Comparison of ENCODE assay signal across 15 cellular contexts in the genomic region with DNA sequence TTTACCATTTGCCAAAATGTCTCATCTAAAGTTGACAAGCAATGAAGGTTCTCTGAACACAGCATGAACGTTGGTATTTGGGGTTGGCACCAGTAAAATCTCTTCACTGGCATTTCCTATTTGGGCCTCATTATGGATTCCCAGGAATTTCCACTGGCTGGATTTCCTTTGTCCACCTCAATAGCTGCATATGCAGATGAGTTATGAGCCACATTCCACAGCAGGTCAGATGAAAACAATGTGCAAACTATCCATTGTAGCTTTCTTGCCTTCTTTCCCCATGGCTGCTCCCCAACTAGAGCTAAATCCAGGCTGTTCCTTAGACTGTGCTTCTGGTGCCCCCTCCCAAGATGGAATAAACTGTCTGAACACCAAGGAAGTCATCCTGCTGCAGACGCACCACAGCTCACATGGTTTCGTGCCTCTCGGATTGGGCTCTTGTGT.
DNase-seq lines count a peak whose midpoint lies in the region; ATAC-seq and TF ChIP-seq lines count a peak whose summit lies in the region.
"Had no signal": no experiment of that assay in that cellular context is flagged by ENCODE, and none has a peak within 500 bp of the region (broad histone marks: within the 10 kb centered on the region; RNA-seq: fewer than 3 reads in every experiment).

No MANE protein-coding gene starts in this region.

- peaks cover 24 to 47% of the 10 kb centered on the region in 2 donors for H3K27me3 Mint-ChIP-seq in natural killer cell (ENCODE audit: low read depth in 2 of 2)

- H3K79me2 ChIP-seq in osteoblast (ENCODE audit: insufficient read depth, low read length) = no peaks in the 10 kb centered on the region

- peaks cover 15% of the 10 kb centered on the region for H3K4me1 ChIP-seq in RWPE2 (ENCODE audit: insufficient read depth, poor library complexity, severe bottlenecking)
- H3K4me1 ChIP-seq in osteoblast (ENCODE audit: insufficient read depth, low read length) = peaks cover 41% of the 10 kb centered on the region
- H3K4me1 ChIP-seq in thyroid gland = no peaks in the 10 kb centered on the region
- H3K4me1 ChIP-seq: ascending aorta had no signal

- no peak overlapping the region for H3K4me3 Mint-ChIP-seq in natural killer cell
- H3K4me3 Mint-ChIP-seq: CD4-positive, alpha-beta memory T cell; nephron progenitor cell had no signal

- H3K36me3 Mint-ChIP-seq in natural killer cell = no peaks in the 10 kb centered on the region
- H3K36me3 Mint-ChIP-seq: CD4-positive, alpha-beta memory T cell had no signal

- intact Hi-C loops in thyroid gland (cut with DNase I) (no loop called here), natural killer cell (cut with micrococcal nuclease) (no loop called here)

- no peaks in the 10 kb centered on the region for H3K9me3 ChIP-seq in RWPE2 (ENCODE audit: severe bottlenecking)
- no peaks in the 10 kb centered on the region for H3K9me3 ChIP-seq in osteoblast (ENCODE audit: low read depth, low read length)
- H3K9me3 ChIP-seq in thyroid gland = no peaks in the 10 kb centered on the region
- H3K9me3 ChIP-seq: ascending aorta had no signal

- DNase-seq in EL (peak; percentile 90), RWPE2 (ENCODE audit: low spot score) (no peak), epidermal melanocyte (ENCODE audit: insufficient read length, low spot score) (peak; percentile 60), osteoblast (ENCODE audit: insufficient read length, low spot score, missing footprints) (no peak), thyroid gland (no peak), natural killer cell (no peak), NCI-H1105 (lab: John Stamatoyannopoulos, UW) (no peak)
- DNase-seq: activated T-cell treated with anti-CD3 and anti-CD28 coated beads, Interleukin-2, amount 50 U/mL, for 48 hours; CD4-positive, alpha-beta memory T cell; NCI-H1105 treated with DMSO at 0.1 percent for 48 hours; NCI-H510A treated with DMSO at 0.1 percent for 48 hours; nephron progenitor cell had no signal

- H3K36me3 ChIP-seq in RWPE2 (ENCODE audit: low read depth) (no peaks in the 10 kb centered on the region), osteoblast (ENCODE audit: insufficient read depth, low read length) (no peaks in the 10 kb centered on the region), thyroid gland (no peaks in the 10 kb centered on the region)
- H3K36me3 ChIP-seq: ascending aorta had no signal

- H2AFZ ChIP-seq in osteoblast (ENCODE audit: low read length) = peak overlapping the region; percentile 23

- H4K20me1 ChIP-seq in osteoblast (ENCODE audit: insufficient read depth, low read length) = no peaks in the 10 kb centered on the region

- H3K27me3 ChIP-seq in RWPE2 (ENCODE audit: insufficient read depth, poor library complexity, severe bottlenecking) (no peaks in the 10 kb centered on the region), osteoblast (ENCODE audit: insufficient read depth, low read length) (no peaks in the 10 kb centered on the region), thyroid gland (no peaks in the 10 kb centered on the region)
- H3K27me3 ChIP-seq: ascending aorta had no signal

- H3K4me2 ChIP-seq in osteoblast (ENCODE audit: insufficient read depth, low read length) = peak overlapping the region; percentile 49

- H3K9me3 Mint-ChIP-seq in natural killer cell = no peaks in the 10 kb centered on the region

- 79 to 82% methylated on average over 4 of the region's 4 CpGs for WGBS in thyroid gland, 2 donors

- TF ChIP-seq POLR2A in thyroid gland (IDR thresholded peaks at IDR 0.05) = no peak

- no peak overlapping the region for H3K27ac Mint-ChIP-seq in natural killer cell
- H3K27ac Mint-ChIP-seq: CD4-positive, alpha-beta memory T cell; nephron progenitor cell had no signal

- peaks cover 14 to 19% of the 10 kb centered on the region in 2 donors for H3K4me1 Mint-ChIP-seq in natural killer cell

- ATAC-seq in RWPE2 (ENCODE audit: low read depth) (peak; percentile 75), GM19397 (IDR thresholded peaks at IDR 0.05; ENCODE audit: unreplicated experiment) (no peak), natural killer cell (no peak)
- ATAC-seq: Right ventricle myocardium inferior had no signal

- H3K27ac ChIP-seq in RWPE2 (ENCODE audit: poor library complexity, severe bottlenecking) (peak overlapping the region; percentile 74), osteoblast (ENCODE audit: low read depth, low read length) (peak overlapping the region; percentile 69), thyroid gland (no peak overlapping the region)
- H3K27ac ChIP-seq: ascending aorta had no signal

- no peak for TF ChIP-seq CTCF in RWPE2 (IDR thresholded peaks at IDR 0.05; ENCODE audit: poor library complexity, severe bottlenecking)
- TF ChIP-seq CTCF in osteoblast (IDR thresholded peaks at IDR 0.05; ENCODE audit: extremely low read depth, low read depth, low read length) = no peak
- TF ChIP-seq CTCF in thyroid gland (IDR thresholded peaks at IDR 0.05) = no peak
- TF ChIP-seq CTCF in natural killer cell (IDR thresholded peaks at IDR 0.05) = no peak

- no peak overlapping the region for H3K4me3 ChIP-seq in RWPE2 (ENCODE audit: severe bottlenecking)
- H3K4me3 ChIP-seq in osteoblast (ENCODE audit: insufficient read depth, low read length) = no peak overlapping the region
- no peak overlapping the region for H3K4me3 ChIP-seq in thyroid gland (replicated peaks in 1 of 3)
- H3K4me3 ChIP-seq: ascending aorta had no signal

Comparison
In these comparisons a context has a peak if more than half of its experiments do, and no peak if none do; other contexts are left out.
1. DNase-seq: peak in EL (single experiment) and epidermal melanocyte (single experiment); none in RWPE2 (single experiment), osteoblast (single experiment), thyroid gland (0 of 2), natural killer cell (single experiment) and NCI-H1105 (single experiment).
2. H3K27ac ChIP-seq: peak in RWPE2 (single experiment) and osteoblast (single experiment); none in thyroid gland (0 of 3).